15 cellular contexts compared by ENCODE assay signal in the genomic region with DNA sequence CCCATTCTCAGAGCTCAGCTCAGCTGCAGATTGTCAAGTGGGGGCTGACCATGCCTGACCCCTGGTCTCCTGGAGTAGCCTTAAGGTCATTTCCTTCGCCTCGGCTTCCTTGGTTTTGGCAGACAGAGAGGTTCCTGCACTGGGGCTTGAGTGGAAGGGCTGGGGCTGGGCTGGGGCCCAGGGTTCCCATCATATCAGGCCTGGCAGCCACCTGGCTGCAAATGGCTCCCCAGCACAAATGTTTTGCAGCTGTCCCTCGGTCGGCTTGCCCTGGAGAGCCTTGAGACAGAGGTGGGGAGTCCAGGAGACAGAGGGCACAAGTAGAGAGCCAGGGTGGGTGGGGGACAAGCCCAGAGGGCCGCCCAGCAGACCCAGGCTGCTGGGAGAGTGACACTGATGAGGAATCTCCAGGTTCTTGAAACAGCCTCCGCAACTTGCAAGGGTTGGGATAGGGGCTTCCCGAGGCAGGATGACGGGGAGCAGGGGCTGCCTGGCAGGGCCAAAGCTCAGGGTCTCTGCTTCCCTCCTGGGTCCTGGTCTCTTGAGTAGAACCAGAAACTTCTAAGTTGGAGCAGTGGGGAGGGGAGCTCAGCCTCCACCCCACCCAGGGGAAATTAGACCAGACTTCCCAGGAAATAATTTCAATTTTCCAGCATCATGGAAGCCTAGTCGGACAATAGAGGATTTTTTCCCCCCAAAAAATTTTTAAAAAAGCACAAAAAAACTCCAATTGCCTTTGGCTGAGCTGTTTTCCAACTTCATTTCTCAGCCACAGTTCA. TPM values are rescaled to one million over a fixed set of nuclear protein-coding genes. Genes with fewer than 3 reads are reported as not detected.
DNase-seq lines count a peak whose midpoint lies in the region; ATAC-seq and TF ChIP-seq lines count a peak whose summit lies in the region.
"Had no signal": no experiment of that assay in that cellular context is flagged by ENCODE, and none has a peak within 500 bp of the region (broad histone marks: within the 10 kb centered on the region; RNA-seq: fewer than 3 reads in every experiment).

No MANE protein-coding gene starts in this region.

- WGBS in body of pancreas, 2 donors = 69 to 75% methylated on average over 2 to 9 of the region's 9 CpGs

- H3K27me3 ChIP-seq in H7 (ENCODE audit: control insufficient read depth, insufficient read depth, low read length) (no peaks in the 10 kb centered on the region), body of pancreas (no peaks in the 10 kb centered on the region), iPS-20b (ENCODE audit: insufficient read depth, low read length) (no peaks in the 10 kb centered on the region), rectal smooth muscle tissue (ENCODE audit: control insufficient read depth, insufficient read depth, low read length) (no peaks in the 10 kb centered on the region)
- H3K27me3 ChIP-seq: left lung had no signal

- H3K27ac ChIP-seq in body of pancreas (no peak overlapping the region), iPS-20b (ENCODE audit: low read length) (peak overlapping the region; percentile 63), rectal smooth muscle tissue (ENCODE audit: low read depth, low read length) (peak overlapping the region; percentile 55)
- H3K27ac ChIP-seq: left lung had no signal

- H3K4me1 Mint-ChIP-seq in activated naive CD4-positive, alpha-beta T cell treated with anti-CD3 and anti-CD28 coated beads for 36 hours (ENCODE audit: low read depth) = no peaks in the 10 kb centered on the region

- no peak for TF ChIP-seq POLR2A in body of pancreas (IDR thresholded peaks at IDR 0.05)

- H3K36me3 Mint-ChIP-seq in activated naive CD4-positive, alpha-beta T cell treated with anti-CD3 and anti-CD28 coated beads for 36 hours (ENCODE audit: low read depth) = no peaks in the 10 kb centered on the region

- ATAC-seq in body of pancreas = peak; percentile 8
- ATAC-seq in HG03439 (IDR thresholded peaks at IDR 0.05; ENCODE audit: unreplicated experiment) = no peak
- ATAC-seq: activated T-cell treated with anti-CD3 and anti-CD28 coated beads, Interleukin-2, amount 50 U/mL, for 4 hours had no signal

- H3K27ac Mint-ChIP-seq in activated naive CD4-positive, alpha-beta T cell treated with anti-CD3 and anti-CD28 coated beads for 36 hours = no peak overlapping the region
- H3K27ac Mint-ChIP-seq: T-helper 1 cell treated with Interleukin-12 subunit alpha and Interleukin-12 subunit beta and Interleukin-4 antibody, amounts not matched to agents 30 μg/mL and 1 μg/mL, for 36 hours had no signal

- CTCF ChIA-PET in activated naive CD4-positive, alpha-beta T cell treated with anti-CD3 and anti-CD28 coated beads for 36 hours (lab: Charles Lee) = interaction anchor here (1.1 kb wide), 1 partner anchor 70 kb away, joined by 3 read pairs; no protein-coding TSS in a partner anchor

- TF ChIP-seq CTCF in body of pancreas (IDR thresholded peaks at IDR 0.05) = no peak

- no peaks in the 10 kb centered on the region for H3K9me3 ChIP-seq in body of pancreas
- H3K9me3 ChIP-seq in iPS-20b (ENCODE audit: insufficient read depth, low read depth, low read length) = no peaks in the 10 kb centered on the region
- H3K9me3 ChIP-seq: left lung had no signal

- peak; percentile 73 for DNase-seq in H7
- no peak for DNase-seq in body of pancreas
- DNase-seq in activated naive CD4-positive, alpha-beta T cell treated with anti-CD3 and anti-CD28 coated beads for 36 hours = no peak
- DNase-seq in DMS53 treated with DMSO at 0.1 percent for 48 hours (lab: John Stamatoyannopoulos, UW; ENCODE audit: unreplicated experiment) = no peak
- no peak for DNase-seq in CD1c-positive myeloid dendritic cell (ENCODE audit: extremely low spot score)
- DNase-seq: activated CD4-positive, alpha-beta T cell treated with anti-CD3 and anti-CD28 coated beads for 4 hours; activated T-cell treated with anti-CD3 and anti-CD28 coated beads, Interleukin-2, amount 50 U/mL, for 4 hours; anterior cingulate cortex; effector CD4-positive, alpha-beta T cell; HCEC 1CT; left lung had no signal

- H3K4me1 ChIP-seq in body of pancreas (peaks cover 11% of the 10 kb centered on the region), iPS-20b (ENCODE audit: insufficient read depth, low read length) (peaks cover 25% of the 10 kb centered on the region; the same call in 1 of the 2 replicates), rectal smooth muscle tissue (ENCODE audit: control insufficient read depth, insufficient read depth, low read length) (peaks cover 51% of the 10 kb centered on the region)

- no peaks in the 10 kb centered on the region for H3K36me3 ChIP-seq in H7 (replicated peaks; ENCODE audit: control insufficient read depth, insufficient read depth, low read length)
- no peaks in the 10 kb centered on the region for H3K36me3 ChIP-seq in body of pancreas (replicated peaks in 1 of 2; ENCODE audit: insufficient read depth in 1 of 2, low read depth in 2 of 2)
- no peaks in the 10 kb centered on the region; the same call in 1 of the 2 replicates for H3K36me3 ChIP-seq in iPS-20b (ENCODE audit: insufficient read depth, low read depth, low read length)
- no peaks in the 10 kb centered on the region for H3K36me3 ChIP-seq in rectal smooth muscle tissue (ENCODE audit: control insufficient read depth, insufficient read depth, low read length)

- intact Hi-C loops in body of pancreas (cut with DNase I) = no loop called here
- intact Hi-C loops in activated naive CD4-positive, alpha-beta T cell treated with anti-CD3 and anti-CD28 coated beads for 36 hours (cut with micrococcal nuclease) = no loop called here

- H3K27me3 Mint-ChIP-seq in activated naive CD4-positive, alpha-beta T cell treated with anti-CD3 and anti-CD28 coated beads for 36 hours (ENCODE audit: low read depth) = no peaks in the 10 kb centered on the region

- no peak overlapping the region for H3K4me3 Mint-ChIP-seq in activated naive CD4-positive, alpha-beta T cell treated with anti-CD3 and anti-CD28 coated beads for 36 hours
- H3K4me3 Mint-ChIP-seq: activated T-cell treated with anti-CD3 and anti-CD28 coated beads, Interleukin-2, amount 50 U/mL, for 4 hours; T-helper 1 cell treated with Interleukin-12 subunit alpha and Interleukin-12 subunit beta and Interleukin-4 antibody, amounts not matched to agents 30 μg/mL and 1 μg/mL, for 36 hours had no signal

- no peak overlapping the region for H3K4me3 ChIP-seq in H7 (ENCODE audit: insufficient read depth, low read depth, low read length)
- no peak overlapping the region for H3K4me3 ChIP-seq in body of pancreas
- H3K4me3 ChIP-seq in iPS-20b (ENCODE audit: low read length) = no peak overlapping the region
- H3K4me3 ChIP-seq in rectal smooth muscle tissue (ENCODE audit: low read length) = no peak overlapping the region
- H3K4me3 ChIP-seq: left lung had no signal

- no peaks in the 10 kb centered on the region for H3K9me3 Mint-ChIP-seq in activated naive CD4-positive, alpha-beta T cell treated with anti-CD3 and anti-CD28 coated beads for 36 hours
- H3K9me3 Mint-ChIP-seq: activated T-cell treated with anti-CD3 and anti-CD28 coated beads, Interleukin-2, amount 50 U/mL, for 4 hours; T-helper 1 cell treated with Interleukin-12 subunit alpha and Interleukin-12 subunit beta and Interleukin-4 antibody, amounts not matched to agents 30 μg/mL and 1 μg/mL, for 36 hours had no signal

- peak overlapping the region; percentile 62; the same call in 1 of the 2 replicates for H3K9ac ChIP-seq in iPS-20b (ENCODE audit: low read depth, low read length)
- no peak overlapping the region for H3K9ac ChIP-seq in rectal smooth muscle tissue (ENCODE audit: low read length)

RNA-seq across cellular contexts. Expression of gene IGFBP4, which starts 19.3 kb away (rescaled TPM):
- 24.6 and 31.8 TPM in 2 replicates for total RNA-seq in H7 (2014; rRNA removed; shearing (Covaris generic))
- 100 to 1,000 TPM in 1 of 2 donors, 10 to 100 TPM in 1; 88.7 to 315 TPM for total RNA-seq in body of pancreas
- 1 to 10 TPM; 8.8 to 9.2 TPM for total RNA-seq in activated naive CD4-positive, alpha-beta T cell treated with anti-CD3 and anti-CD28 coated beads for 36 hours

RNA-seq across cellular contexts. Expression of gene TNS4, which starts 38.9 kb away (rescaled TPM):
- total RNA-seq in H7 (2014; rRNA removed; shearing (Covaris generic)) = 0.14 and 0.18 TPM in 2 replicates
- not detected for total RNA-seq in body of pancreas
- 1 to 10 TPM; 4.7 to 5.9 TPM for total RNA-seq in activated naive CD4-positive, alpha-beta T cell treated with anti-CD3 and anti-CD28 coated beads for 36 hours

RNA-seq across cellular contexts. Expression of gene TOP2A, which starts 44.8 kb away (rescaled TPM):
- 159 and 249 TPM in 2 replicates for total RNA-seq in H7 (2014; rRNA removed; shearing (Covaris generic))
- under 1 TPM in 1 of 2 donors, not detected in 1; 0.33 TPM for total RNA-seq in body of pancreas
- total RNA-seq in activated naive CD4-positive, alpha-beta T cell treated with anti-CD3 and anti-CD28 coated beads for 36 hours = 100 to 1,000 TPM; 410 to 416 TPM

Comparison
In these comparisons a context has a peak if more than half of its experiments do, and no peak if none do; other contexts are left out.
1. H3K27ac ChIP-seq: peak in iPS-20b (single experiment) and rectal smooth muscle tissue (single experiment); none in body of pancreas (0 of 4).
2. RNA of gene TOP2A, which starts 44.8 kb away (total RNA-seq): 410 to 416 TPM in activated naive CD4-positive, alpha-beta T cell treated with anti-CD3 and anti-CD28 coated beads for 36 hours and 159 to 249 TPM in H7; 0.33 TPM in body of pancreas; every median in the first group is over 100 times any median in the second.